In genomic region chr17:31931781-31932180, GRCh38 we compare ENCODE assay signal across 20 cellular contexts.
"Had no signal": no experiment of that assay in that cellular context is flagged by ENCODE, and none has a peak within 500 bp of the region (broad histone marks: within the 10 kb centered on the region; RNA-seq: fewer than 3 reads in every experiment).

No MANE protein-coding gene starts in this region.

- H3K4me1 ChIP-seq: pancreas, uterus had no signal

- H3K9me3 ChIP-seq: body of pancreas, pancreas, right lobe of liver, suprapubic skin, transverse colon, uterus had no signal

- FAIRE-seq: frontal cortex, pancreas, small intestine had no signal

- H3K27me3 ChIP-seq: body of pancreas, dorsolateral prefrontal cortex, pancreas, right lobe of liver, suprapubic skin, transverse colon, uterus had no signal

- H3K4me3 ChIP-seq: body of pancreas, dorsolateral prefrontal cortex, lung, pancreas, right lobe of liver, suprapubic skin, transverse colon, uterus had no signal

- DNase-seq: activated CD4-positive, alpha-beta memory T cell treated with anti-CD3 and anti-CD28 coated beads, Interleukin-2, amount 10 ng/mL, durations not matched to agents 7 days and 5 days; activated CD4-positive, alpha-beta T cell treated with anti-CD3 and anti-CD28 coated beads for 48 hours; activated CD4-positive, CD25-positive, alpha-beta regulatory T cell; activated CD8-positive, alpha-beta memory T cell treated with anti-CD3 and anti-CD28 coated beads, Interleukin-2, amount 10 ng/mL, durations not matched to agents 7 days and 5 days; activated naive CD4-positive, alpha-beta T cell; activated naive CD8-positive, alpha-beta T cell treated with anti-CD3 and anti-CD28 coated beads for 36 hours; body of pancreas; caudate nucleus; dorsolateral prefrontal cortex; hypothalamus; midbrain; pancreas; right lobe of liver; small intestine; stimulated activated CD4-positive, alpha-beta T cell treated with anti-CD3 and anti-CD28 coated beads, Interleukin-4, amount 100 ng/mL, for 1 hour; transverse colon; uterus had no signal

- H3K27ac ChIP-seq: body of pancreas, dorsolateral prefrontal cortex, pancreas, right lobe of liver, suprapubic skin, transverse colon, uterus had no signal

- H3K36me3 ChIP-seq: pancreas, right lobe of liver, suprapubic skin, transverse colon, uterus had no signal
